Comparison of ENCODE assay signal across 26 cellular contexts in genomic region chr6:130889423-130889822, GRCh38.
"Had no signal": no experiment of that assay in that cellular context is flagged by ENCODE, and none has a peak within 500 bp of the region (broad histone marks: within the 10 kb centered on the region; RNA-seq: fewer than 3 reads in every experiment).

No MANE protein-coding gene starts in this region.

- H3K27ac Mint-ChIP-seq: mesothelial cell of epicardium; natural killer cell; nephron progenitor cell; neural progenitor cell; progenitor cell of endocrine pancreas; stimulated activated effector memory CD8-positive, alpha-beta T cell treated with anti-CD3 and anti-CD28 coated beads, Interleukin-12 subunit alpha, Interleukin-12 subunit beta, amount 100 ng/mL, for 72 hours; stimulated activated naive CD8-positive, alpha-beta T cell treated with anti-CD3 and anti-CD28 coated beads, Interleukin-15, Interleukin-2, amounts not matched to agents 100 ng/mL and 50 ng/mL, for 24 hours had no signal

- H2AFZ ChIP-seq: neural progenitor cell had no signal

- H3K36me3 Mint-ChIP-seq: natural killer cell; stimulated activated effector memory CD8-positive, alpha-beta T cell treated with anti-CD3 and anti-CD28 coated beads, Interleukin-12 subunit alpha, Interleukin-12 subunit beta, amount 100 ng/mL, for 72 hours had no signal

- H3K4me3 ChIP-seq: left ventricle myocardium inferior, lung, neural progenitor cell, right atrium auricular region, skin epidermis, suprapubic skin, thoracic aorta, tibial artery, upper lobe of right lung had no signal

- ATAC-seq: natural killer cell; sciatic nerve; stimulated activated effector memory CD8-positive, alpha-beta T cell treated with anti-CD3 and anti-CD28 coated beads, Interleukin-12 subunit alpha, Interleukin-12 subunit beta, amount 100 ng/mL, for 72 hours; upper lobe of right lung had no signal

- H3K4me1 Mint-ChIP-seq: natural killer cell, neural progenitor cell had no signal

- H3K9me3 ChIP-seq: left ventricle myocardium inferior, neutrophil, right atrium auricular region, suprapubic skin, thoracic aorta, tibial artery, upper lobe of right lung had no signal

- H3K4me2 ChIP-seq: neural progenitor cell had no signal

- H3K9ac ChIP-seq: neural progenitor cell had no signal

- H3K36me3 ChIP-seq: neural progenitor cell, neutrophil had no signal

- H3K4me3 Mint-ChIP-seq: mesothelial cell of epicardium; naive B cell; natural killer cell; nephron progenitor cell; neural progenitor cell; stimulated activated effector memory CD8-positive, alpha-beta T cell treated with anti-CD3 and anti-CD28 coated beads, Interleukin-12 subunit alpha, Interleukin-12 subunit beta, amount 100 ng/mL, for 72 hours; stimulated activated naive CD8-positive, alpha-beta T cell treated with anti-CD3 and anti-CD28 coated beads, Interleukin-15, Interleukin-2, amounts not matched to agents 100 ng/mL and 50 ng/mL, for 24 hours had no signal

- FAIRE-seq: urothelium cell line had no signal

- H3K27me3 ChIP-seq: neural progenitor cell, neutrophil, right atrium auricular region, suprapubic skin, tibial artery, upper lobe of right lung had no signal

- H3K9me3 Mint-ChIP-seq: mesothelial cell of epicardium; naive B cell; natural killer cell; nephron progenitor cell; neural progenitor cell; stimulated activated effector memory CD8-positive, alpha-beta T cell treated with anti-CD3 and anti-CD28 coated beads, Interleukin-12 subunit alpha, Interleukin-12 subunit beta, amount 100 ng/mL, for 72 hours; stimulated activated naive CD8-positive, alpha-beta T cell treated with anti-CD3 and anti-CD28 coated beads, Interleukin-15, Interleukin-2, amounts not matched to agents 100 ng/mL and 50 ng/mL, for 24 hours had no signal

- H3K27ac ChIP-seq: neural progenitor cell, neutrophil, right atrium auricular region, skin epidermis, suprapubic skin, thoracic aorta, tibial artery, upper lobe of right lung had no signal

- DNase-seq: islet precursor cell; left ventricle myocardium inferior; mesendoderm; naive B cell; natural killer cell; nephron progenitor cell; occipital lobe; stimulated activated CD4-positive, alpha-beta T cell treated with anti-CD3 and anti-CD28 coated beads, Interleukin-12 subunit alpha, Interleukin-12 subunit beta, amount 100 ng/mL, for 4 hours; stimulated activated CD4-positive, alpha-beta T cell treated with anti-CD3 and anti-CD28 coated beads, Interleukin-4, amount 100 ng/mL, for 24 hours; stimulated activated naive CD4-positive, alpha-beta T cell; tibial artery; trophoblast cell; upper lobe of right lung had no signal

- H3K27me3 Mint-ChIP-seq: naive B cell; progenitor cell of endocrine pancreas; stimulated activated naive CD8-positive, alpha-beta T cell treated with anti-CD3 and anti-CD28 coated beads, Interleukin-15, Interleukin-2, amounts not matched to agents 100 ng/mL and 50 ng/mL, for 24 hours had no signal

- H3K4me1 ChIP-seq: left ventricle myocardium inferior, neural progenitor cell, right atrium auricular region, suprapubic skin, upper lobe of right lung had no signal
